In genomic region chr21:36696640-36697472, GRCh38 we compare ENCODE assay signal across 18 cellular contexts. TPM values are rescaled to one million over a fixed set of nuclear protein-coding genes. Genes with fewer than 3 reads are reported as not detected.
A peak's percentile ranks its signal among the peaks of the same experiment; 100 is the strongest.
DNase-seq lines count a peak whose midpoint lies in the region; ATAC-seq and TF ChIP-seq lines count a peak whose summit lies in the region.
"Had no signal": no experiment of that assay in that cellular context is flagged by ENCODE, and none has a peak within 500 bp of the region (broad histone marks: within the 10 kb centered on the region; RNA-seq: fewer than 3 reads in every experiment).

No MANE protein-coding gene starts in this region.

- CTCF ChIA-PET in RWPE1 (lab: Yijun Ruan, JAX), result interaction anchor here (0.7 kb wide), 1 partner anchor 66 kb away, joined by 4 read pairs; no protein-coding TSS in a partner anchor

- H3K36me3 Mint-ChIP-seq in activated T-cell treated with anti-CD3 and anti-CD28 coated beads, Interleukin-2, amount 50 U/mL, for 4 hours (ENCODE audit: insufficient read depth), result no peaks in the 10 kb centered on the region

- peaks cover 98% of the 10 kb centered on the region for H3K27me3 ChIP-seq in iPS-15b (ENCODE audit: control insufficient read depth, insufficient read depth, low read length)
- H3K27me3 ChIP-seq in skeletal muscle satellite cell (ENCODE audit: control insufficient read depth, insufficient read depth, low read length), result no peaks in the 10 kb centered on the region

- POLR2A ChIA-PET in RWPE1 (lab: Yijun Ruan, JAX; ENCODE audit: low non-redundant PET), result no interaction called here

- H3K36me3 ChIP-seq in iPS-15b (ENCODE audit: control insufficient read depth, insufficient read depth, low read length) (no peaks in the 10 kb centered on the region), skeletal muscle satellite cell (ENCODE audit: insufficient read depth, low read length) (peaks cover 9% of the 10 kb centered on the region)
- H3K36me3 ChIP-seq: heart right ventricle, right atrium auricular region, tibial artery had no signal

- no peak for ATAC-seq in activated T-cell treated with anti-CD3 and anti-CD28 coated beads, Interleukin-2, amount 50 U/mL, for 4 hours
- ATAC-seq in GM18520 (IDR thresholded peaks at IDR 0.05; ENCODE audit: unreplicated experiment), result no peak
- ATAC-seq: heart right ventricle, left lobe of liver had no signal

- no peaks in the 10 kb centered on the region for H3K9me3 Mint-ChIP-seq in activated T-cell treated with anti-CD3 and anti-CD28 coated beads, Interleukin-2, amount 50 U/mL, for 4 hours

- peaks cover 68% of the 10 kb centered on the region for H3K27me3 Mint-ChIP-seq in activated T-cell treated with anti-CD3 and anti-CD28 coated beads, Interleukin-2, amount 50 U/mL, for 4 hours (ENCODE audit: low read depth)

- peak overlapping the region; percentile 94 for H3K27ac ChIP-seq in RWPE1
- H3K27ac ChIP-seq: heart right ventricle, right atrium auricular region, tibial artery had no signal

- no peaks in the 10 kb centered on the region for H3K9me3 ChIP-seq in iPS-15b (ENCODE audit: control insufficient read depth, insufficient read depth, low read length)
- no peaks in the 10 kb centered on the region for H3K9me3 ChIP-seq in skeletal muscle satellite cell (replicated peaks; ENCODE audit: low read length)
- H3K9me3 ChIP-seq: heart right ventricle, right atrium auricular region had no signal

- peak overlapping the region; percentile 99 for H3K4me2 ChIP-seq in skeletal muscle satellite cell (ENCODE audit: low read length)

- H3K4me3 ChIP-seq in iPS-15b (ENCODE audit: low read depth, low read length), result peak overlapping the region; percentile 52
- peak overlapping the region; percentile 80 for H3K4me3 ChIP-seq in skeletal muscle satellite cell (ENCODE audit: low read length)
- H3K4me3 ChIP-seq: right atrium auricular region, tibial artery had no signal

- H3K4me1 ChIP-seq in iPS-15b (ENCODE audit: control insufficient read depth, insufficient read depth, low read length) (no peaks in the 10 kb centered on the region), skeletal muscle satellite cell (ENCODE audit: control insufficient read depth, insufficient read depth, low read length) (peaks cover 12% of the 10 kb centered on the region)

- H3K4me1 Mint-ChIP-seq in activated T-cell treated with anti-CD3 and anti-CD28 coated beads, Interleukin-2, amount 50 U/mL, for 4 hours (ENCODE audit: low read depth), result peaks cover 21% of the 10 kb centered on the region

- H3K9ac ChIP-seq in iPS-15b (ENCODE audit: low read depth, low read length), result no peak overlapping the region
- peak overlapping the region; percentile 94 for H3K9ac ChIP-seq in skeletal muscle satellite cell (ENCODE audit: low read depth, low read length)

- DNase-seq in activated T-cell treated with anti-CD3 and anti-CD28 coated beads, Interleukin-2, amount 50 U/mL, for 48 hours, result peak; percentile 34 to 38
- DNase-seq in activated T-cell treated with anti-CD3 and anti-CD28 coated beads, Interleukin-2, amount 50 U/mL, for 4 hours, result no peak
- DNase-seq in RWPE1 (ENCODE audit: low spot score), result no peak
- no peak for DNase-seq in NCI-H2196 (lab: John Stamatoyannopoulos, UW; ENCODE audit: unreplicated experiment)
- DNase-seq in Ammon's horn (ENCODE audit: low spot score), result no peak
- DNase-seq: amniotic stem cell; GDM1; heart right ventricle; NCI-H187 treated with DMSO at 0.1 percent for 48 hours; NCI-H510A treated with DMSO at 0.1 percent for 48 hours; stimulated activated CD8-positive, alpha-beta memory T cell treated with anti-CD3 and anti-CD28 coated beads, Interleukin-4, amount 100 ng/mL, for 48 hours had no signal

- TF ChIP-seq CTCF in RWPE1 (conservative IDR thresholded peaks at IDR 0.05; ENCODE audit: low read depth), result no peak

- no peak overlapping the region for H3K4me3 Mint-ChIP-seq in activated T-cell treated with anti-CD3 and anti-CD28 coated beads, Interleukin-2, amount 50 U/mL, for 4 hours

RNA-seq across cellular contexts. Expression of gene SIM2, which starts 2.1 kb away (rescaled TPM):
- total RNA-seq in activated T-cell treated with anti-CD3 and anti-CD28 coated beads, Interleukin-2, amount 50 U/mL, for 4 hours, result under 1 TPM in 2 of 3 donors, not detected in 1; 0.18 to 0.24 TPM
- total RNA-seq in skeletal muscle satellite cell (2012; rRNA removed), result under 0.01 and 0.25 TPM in 2 replicates
- total RNA-seq: left lobe of liver, OCI-LY7, right atrium auricular region had no signal

Comparison
In these comparisons a context has a peak if more than half of its experiments do, and no peak if none do; other contexts are left out.
1. DNase-seq: peak in activated T-cell treated with anti-CD3 and anti-CD28 coated beads, Interleukin-2, amount 50 U/mL, for 48 hours (2 of 2); none in activated T-cell treated with anti-CD3 and anti-CD28 coated beads, Interleukin-2, amount 50 U/mL, for 4 hours (single experiment), RWPE1 (single experiment), NCI-H2196 (single experiment) and Ammon's horn (single experiment).